Comparison of ENCODE assay signal across 8 cellular contexts in genomic region chr5:70025106-70025844, GRCh38. TPM values are rescaled to one million over a fixed set of nuclear protein-coding genes. Genes with fewer than 3 reads are reported as not detected.
DNase-seq lines count a peak whose midpoint lies in the region; ATAC-seq, FAIRE-seq and TF ChIP-seq lines count a peak whose summit lies in the region.
"Not testable (repeated sequence)": the region's sequence is repeated elsewhere in the genome, so short reads cannot be mapped to it uniquely, and the experiment has no call there.

Gene SERF1B (plus strand): TSS chr5:70025251. CDS start chr5:70025452, 201 bp downstream.

- ATAC-seq in GM18519 (IDR thresholded peaks at IDR 0.05; ENCODE audit: low FRiP score, unreplicated experiment), result peak; percentile 81
- peak; percentile 87 for ATAC-seq in GM21619 (IDR thresholded peaks at IDR 0.05; ENCODE audit: unreplicated experiment)
- ATAC-seq in HG03066 (IDR thresholded peaks at IDR 0.05; ENCODE audit: low read depth, unreplicated experiment), result peak; percentile 88
- peak; percentile 86 for ATAC-seq in PC-3
- peak; percentile 100 for ATAC-seq in Right ventricle myocardium superior (ENCODE audit: poor library complexity)
- ATAC-seq in natural killer cell, result peak; percentile 91 to 95 (median 92)

- not testable (repeated sequence) for H3K4me2 ChIP-seq in PC-3 (ENCODE audit: low read length); astrocyte (ENCODE audit: low read length)

- no CpG with 5 or more reads among the region's 66 CpGs for WGBS in tibial nerve, 2 donors

- CTCF ChIA-PET in PC-3 (lab: Charles Lee), result not testable (repeated sequence)

- not testable (repeated sequence) for H3K27me3 Mint-ChIP-seq in astrocyte (ENCODE audit: low read depth, unreplicated experiment); natural killer cell (ENCODE audit: low read depth in 2 of 2)

- not testable (repeated sequence) for H3K27ac Mint-ChIP-seq in astrocyte (ENCODE audit: unreplicated experiment); natural killer cell

- not testable (repeated sequence) for DNase-seq in PC-3; astrocyte (ENCODE audit: low read depth); Right ventricle myocardium superior; natural killer cell; tibial nerve (ENCODE audit: low spot score in 2 of 2)

- TF ChIP-seq POLR2A in tibial nerve (IDR thresholded peaks at IDR 0.05), result not testable (repeated sequence)

- not testable (repeated sequence) for H2AFZ ChIP-seq in PC-3 (ENCODE audit: low read length); astrocyte (ENCODE audit: low read depth, low read length)

- intact Hi-C loops in PC-3 (cut with micrococcal nuclease); Right ventricle myocardium superior (cut with DNase I); natural killer cell (cut with micrococcal nuclease): not testable (repeated sequence)

- H3K9me3 Mint-ChIP-seq in astrocyte (ENCODE audit: unreplicated experiment); natural killer cell: not testable (repeated sequence)

- H3K4me3 Mint-ChIP-seq in astrocyte (ENCODE audit: unreplicated experiment); natural killer cell: not testable (repeated sequence)

- H3K27me3 ChIP-seq in PC-3 (ENCODE audit: low read length); astrocyte (ENCODE audit: insufficient read depth, low read length); tibial nerve: not testable (repeated sequence)

- H3F3A ChIP-seq in PC-3 (ENCODE audit: low read length, unreplicated experiment), result not testable (repeated sequence)

- POLR2A ChIA-PET in PC-3 (lab: Charles Lee; ENCODE audit: unreplicated experiment), result not testable (repeated sequence)

- not testable (repeated sequence) for H3K36me3 Mint-ChIP-seq in astrocyte (ENCODE audit: low read depth, unreplicated experiment); natural killer cell

- not testable (repeated sequence) for TF ChIP-seq EP300 in tibial nerve (IDR thresholded peaks at IDR 0.05)

- not testable (repeated sequence) for H3K4me1 ChIP-seq in PC-3 (ENCODE audit: insufficient read depth, low read length); astrocyte (ENCODE audit: insufficient read depth, low read length); tibial nerve

- H3K4me3 ChIP-seq in PC-3 (ENCODE audit: low read length); astrocyte (ENCODE audit: insufficient read depth, low read depth, low read length); tibial nerve: not testable (repeated sequence)

- H3K27ac ChIP-seq in PC-3 (ENCODE audit: low read length); astrocyte (ENCODE audit: low read depth, low read length); tibial nerve: not testable (repeated sequence)

- H3K79me2 ChIP-seq in PC-3 (ENCODE audit: low read length); astrocyte (ENCODE audit: insufficient read depth, low read length): not testable (repeated sequence)

- not testable (repeated sequence) for H3K9me3 ChIP-seq in PC-3 (ENCODE audit: low read length); astrocyte (ENCODE audit: insufficient read depth, low read depth, low read length); tibial nerve

- BruUV-seq in PC-3 (replicated peaks; lab: Mats Ljungman, UMichigan), result not testable (repeated sequence)

- H3K9me2 ChIP-seq in PC-3 (replicated peaks; ENCODE audit: low read length), result not testable (repeated sequence)

- not testable (repeated sequence) for H4K20me1 ChIP-seq in PC-3 (ENCODE audit: low read length); astrocyte (ENCODE audit: insufficient read depth, low read length)

- not testable (repeated sequence) for H3K9ac ChIP-seq in PC-3 (ENCODE audit: low read length); astrocyte (ENCODE audit: low read length)

- H3K36me3 ChIP-seq in PC-3 (ENCODE audit: low read depth, low read length); astrocyte (ENCODE audit: insufficient read depth, low read length); tibial nerve: not testable (repeated sequence)

- not testable (repeated sequence) for H3K4me1 Mint-ChIP-seq in astrocyte (ENCODE audit: low read depth, unreplicated experiment); natural killer cell

- TF ChIP-seq CTCF in PC-3 (conservative IDR thresholded peaks at IDR 0.05; ENCODE audit: low read depth, low read length); astrocyte (IDR thresholded peaks at IDR 0.05; ENCODE audit: insufficient read depth, low read depth, low read length); natural killer cell (IDR thresholded peaks at IDR 0.05); tibial nerve (IDR thresholded peaks at IDR 0.05): not testable (repeated sequence)

- FAIRE-seq in astrocyte (lab: Jason Lieb, UNC), result not testable (repeated sequence)

RNA-seq across cellular contexts. Expression of gene SERF1B, which starts in this region (rescaled TPM):
- 52.0 and 59.6 TPM in 2 replicates for total RNA-seq in PC-3 (2014; rRNA removed)
- total RNA-seq in astrocyte, result 40.0 and 40.3 TPM in 2 replicates
- 28.5 TPM for total RNA-seq in Right ventricle myocardium superior
- 10 to 100 TPM; 32.1 to 45.6 (median 34.1) TPM for total RNA-seq in natural killer cell
- total RNA-seq in tibial nerve, result 10 to 100 TPM; 39.6 to 48.0 (median 45.3) TPM
